Comparison of ENCODE assay signal across 1 cellular context in genomic region chr6:15062311-15063252, GRCh38.
A peak's percentile ranks its signal among the peaks of the same experiment; 100 is the strongest.
TF ChIP-seq lines count a peak whose summit lies in the region.

No MANE protein-coding gene starts in this region.

TF ChIP-seq in K562, 482 proteins besides CTCF, POLR2A, EP300 and RAD21 (continued from another document and continues in another):
- TF ChIP-seq UBTF (IDR thresholded peaks at IDR 0.05; ENCODE audit: borderline replicate concordance in 1 of 2, low read depth in 2 of 2, low read length in 2 of 2) (0 out of 4 replicates have a peak, but pooled peaks of 1 of the 2 experiments have one; percentile 21), ZSCAN29 (IDR thresholded peaks at IDR 0.05) (no peak), JUND (IDR thresholded peaks at IDR 0.05; ENCODE audit: borderline replicate concordance, low read depth, low read length) (peak; percentile 93), JUND (tag; IDR thresholded peaks at IDR 0.05; ENCODE audit: borderline replicate concordance, low read depth, low read length) (peak; percentile 96), MYNN (IDR thresholded peaks at IDR 0.05) (peak; percentile 68; the same call in 1 of the 2 replicates), MYNN (CRISPR knock-in tag; IDR thresholded peaks at IDR 0.05) (no peak), ZNF143 (CRISPR knock-in tag; IDR thresholded peaks at IDR 0.05) (no peak), ZNF24 (IDR thresholded peaks at IDR 0.05) (peak; percentile 69; the same call in 1 of the 2 replicates), MAFG (tag; conservative IDR thresholded peaks at IDR 0.05) (no peak), ZNF639 (CRISPR knock-in tag; conservative IDR thresholded peaks at IDR 0.05 in 1 of 2, IDR thresholded peaks at IDR 0.05 in 1 of 2) (peak in 1 of 2 experiments; percentile 50; a peak in 1 of 4 replicates), NCOA2 (IDR thresholded peaks at IDR 0.05; ENCODE audit: partially characterized antibody in 2 of 2) (peak; percentile 89 to 90), ZNF507 (tag; conservative IDR thresholded peaks at IDR 0.05) (no peak), ZNF318 (IDR thresholded peaks at IDR 0.05; ENCODE audit: borderline replicate concordance in 1 of 2, low read depth in 1 of 2) (peak in 1 of 2 experiments; percentile 90; a peak in 2 of 4 replicates), CGGBP1 (CRISPR knock-in tag; IDR thresholded peaks at IDR 0.05) (peak; percentile 13; the same call in 1 of the 2 replicates), MEF2D (tag; conservative IDR thresholded peaks at IDR 0.05; ENCODE audit: low read depth) (peak; percentile 100), ASH1L (IDR thresholded peaks at IDR 0.05; ENCODE audit: borderline replicate concordance, low read depth, partially characterized antibody) (no peak), IFI16 (CRISPR knock-in tag; IDR thresholded peaks at IDR 0.05) (no peak), E2F6 (IDR thresholded peaks at IDR 0.05; ENCODE audit: borderline replicate concordance in 1 of 2, extremely low read depth in 1 of 2, insufficient read depth in 1 of 2, insufficient read length in 1 of 2, low read depth in 1 of 2, low read length in 1 of 2, poor library complexity in 1 of 2, severe bottlenecking in 1 of 2) (peak; percentile 51 to 78), ARID4B (CRISPR knock-in tag; IDR thresholded peaks at IDR 0.05) (peak; percentile 68; the same call in 1 of the 2 replicates), SMAD4 (CRISPR knock-in tag; conservative IDR thresholded peaks at IDR 0.05) (peak; percentile 98), ZNF830 (CRISPR knock-in tag; IDR thresholded peaks at IDR 0.05) (no peak), ATF7 (IDR thresholded peaks at IDR 0.05) (peak; percentile 97), FOXP4 (CRISPR knock-in tag; IDR thresholded peaks at IDR 0.05; ENCODE audit: borderline replicate concordance) (0 out of 2 replicates have a peak, but pooled peaks have one; percentile 74), ZNF444 (CRISPR knock-in tag; IDR thresholded peaks at IDR 0.05) (peak; percentile 17; the same call in 1 of the 2 replicates), MTA2 (IDR thresholded peaks at IDR 0.05; ENCODE audit: low read depth) (peak; percentile 73), ZBTB17 (CRISPR knock-in tag; IDR thresholded peaks at IDR 0.05) (peak; percentile 64; the same call in 1 of the 2 replicates), CEBPB (tag; IDR thresholded peaks at IDR 0.05) (peak; percentile 100), DEAF1 (CRISPR knock-in tag; IDR thresholded peaks at IDR 0.05) (0 out of 2 replicates have a peak, but pooled peaks have one; percentile 25), KAT2B (IDR thresholded peaks at IDR 0.05; ENCODE audit: low read depth, low read length) (no peak), RBM25 (IDR thresholded peaks at IDR 0.05; ENCODE audit: low read depth, low read length, severe bottlenecking) (no peak), ZNF79 (CRISPR knock-in tag; IDR thresholded peaks at IDR 0.05; ENCODE audit: low read depth) (no peak), PTTG1 (tag; IDR thresholded peaks at IDR 0.05; ENCODE audit: low read depth) (peak; percentile 54; the same call in 1 of the 2 replicates), MTF1 (CRISPR knock-in tag; IDR thresholded peaks at IDR 0.05; ENCODE audit: borderline replicate concordance) (no peak)
